Comparison of ENCODE assay signal across 8 cellular contexts in the genomic region with DNA sequence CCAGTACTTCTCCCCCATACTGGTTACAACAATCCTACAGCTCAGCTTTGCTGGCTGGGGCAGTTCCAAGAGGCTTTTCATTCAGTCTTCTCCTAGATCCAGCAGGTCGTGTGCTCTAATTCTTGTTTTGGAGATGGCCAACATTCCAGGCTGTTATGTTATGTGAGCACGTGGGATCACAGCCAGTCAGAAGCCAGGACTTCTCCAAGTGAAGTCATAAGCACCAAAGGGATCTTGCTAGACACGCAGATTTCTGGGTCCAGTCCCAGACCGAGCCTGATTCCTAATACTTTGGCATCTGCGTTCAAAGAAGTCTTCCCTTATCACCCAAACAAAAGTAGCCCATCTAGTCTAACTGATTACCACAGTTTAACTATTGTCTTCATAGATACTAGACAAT. TPM values are rescaled to one million over a fixed set of nuclear protein-coding genes. Genes with fewer than 3 reads are reported as not detected.
DNase-seq lines count a peak whose midpoint lies in the region; ATAC-seq and TF ChIP-seq lines count a peak whose summit lies in the region.

No MANE protein-coding gene starts in this region.

- H3K9me3 Mint-ChIP-seq in Calu3 (ENCODE audit: low read depth, unreplicated experiment): no peaks in the 10 kb centered on the region

- H3K27me3 ChIP-seq in Loucy (ENCODE audit: insufficient read depth, low read length, poor library complexity, severe bottlenecking) (peaks cover 4% of the 10 kb centered on the region), right lobe of liver (no peaks in the 10 kb centered on the region), thoracic aorta (replicated peaks; ENCODE audit: insufficient read depth) (no peaks in the 10 kb centered on the region)

- H3K4me3 Mint-ChIP-seq in Calu3 (ENCODE audit: low read depth, unreplicated experiment): peak overlapping the region; percentile 80

- H3K4me3 ChIP-seq in Loucy (ENCODE audit: low read length, poor library complexity, severe bottlenecking) (peak overlapping the region; percentile 74), right lobe of liver (no peak overlapping the region), thoracic aorta (peak overlapping the region; percentile 84)

- H3K9me3 ChIP-seq in Loucy (ENCODE audit: insufficient read depth, low read depth, low read length) (no peaks in the 10 kb centered on the region), right lobe of liver (no peaks in the 10 kb centered on the region), thoracic aorta (no peaks in the 10 kb centered on the region)

- CTCF ChIA-PET in Calu3 (lab: Charles Lee): interaction anchor here (0.6 to 1.8 kb wide), 2 partner anchors 45 to 71 kb away, joined by 4 read pairs; no protein-coding TSS in a partner anchor

- peak overlapping the region; percentile 93 for H3K27ac ChIP-seq in caudate nucleus (ENCODE audit: low read depth, low read length)
- H3K27ac ChIP-seq in right lobe of liver: peak overlapping the region in 2 of 3 donors; percentile 93 to 95
- H3K27ac ChIP-seq in thoracic aorta: peak overlapping the region; percentile 94 to 95

- H4K20me1 ChIP-seq in Loucy (ENCODE audit: insufficient read depth, low read length, poor library complexity, severe bottlenecking): peaks cover 23% of the 10 kb centered on the region

- peaks cover 31% of the 10 kb centered on the region for H3K4me1 Mint-ChIP-seq in Calu3 (ENCODE audit: low read depth, unreplicated experiment)

- peak overlapping the region; percentile 97 for H3K27ac Mint-ChIP-seq in Calu3 (ENCODE audit: unreplicated experiment)

- peaks cover 53% of the 10 kb centered on the region for H3K36me3 Mint-ChIP-seq in Calu3 (ENCODE audit: insufficient read depth, unreplicated experiment)

- H2AFZ ChIP-seq in Loucy (ENCODE audit: low read length): no peak overlapping the region

- no peaks in the 10 kb centered on the region for H3K9me2 ChIP-seq in Loucy (replicated peaks; ENCODE audit: low read depth, low read length)

- no peaks in the 10 kb centered on the region for H3K27me3 Mint-ChIP-seq in Calu3 (ENCODE audit: unreplicated experiment)

- WGBS in right lobe of liver (ENCODE audit: insufficient coverage, low coverage, low lambda C conversion rate, missing lambda C conversion rate): 52% methylated on average over 4 of the region's 5 CpGs

- TF ChIP-seq CTCF in Calu3 (IDR thresholded peaks at IDR 0.05; ENCODE audit: unreplicated experiment) (no peak), Loucy (conservative IDR thresholded peaks at IDR 0.05; ENCODE audit: low read length) (no peak), right lobe of liver (IDR thresholded peaks at IDR 0.05) (no peak), thoracic aorta (IDR thresholded peaks at IDR 0.05) (no peak)

- no peak for TF ChIP-seq POLR2A in right lobe of liver (IDR thresholded peaks at IDR 0.05)

- H3K4me1 ChIP-seq in Loucy (ENCODE audit: insufficient read depth, low read length, poor library complexity, severe bottlenecking): peaks cover 10% of the 10 kb centered on the region
- peaks cover 0 to 33% (median 13%) of the 10 kb centered on the region in 4 donors for H3K4me1 ChIP-seq in right lobe of liver
- H3K4me1 ChIP-seq in thoracic aorta (ENCODE audit: control insufficient read depth in 1 of 2, low read depth in 2 of 2): peaks cover 13 to 35% of the 10 kb centered on the region in 2 donors

- peak; percentile 12 for DNase-seq in Calu3
- peak in 1 of 61 donors; percentile 8 for DNase-seq in caudate nucleus (lab: John Stamatoyannopoulos, UW)
- no peak for DNase-seq in right lobe of liver
- DNase-seq in thoracic aorta (ENCODE audit: low spot score): peak; percentile 68
- DNase-seq in NCI-H345 (lab: John Stamatoyannopoulos, UW): no peak
- DNase-seq in SHP77 treated with DMSO at 0.1 percent for 48 hours (lab: John Stamatoyannopoulos, UW): no peak

- ATAC-seq in right lobe of liver: no peak
- ATAC-seq in thoracic aorta (ENCODE audit: insufficient number of reproducible peaks, low FRiP score, low read depth): peak; percentile 40
- no peak for ATAC-seq in HG03045 (IDR thresholded peaks at IDR 0.05; ENCODE audit: unreplicated experiment)

- intact Hi-C loops in Calu3 (cut with micrococcal nuclease; ENCODE audit: unreplicated experiment): no loop called here
- intact Hi-C loops in right lobe of liver (cut with DNase I): no loop called here

- BruUV-seq in Calu3 (replicated peaks; lab: Mats Ljungman, UMichigan): TSS peak; percentile 77

- H3F3A ChIP-seq in Loucy (ENCODE audit: low read depth): no peaks in the 10 kb centered on the region

- H3K36me3 ChIP-seq in Loucy (ENCODE audit: insufficient read depth, low read length): no peaks in the 10 kb centered on the region
- no peaks in the 10 kb centered on the region for H3K36me3 ChIP-seq in right lobe of liver
- H3K36me3 ChIP-seq in thoracic aorta: no peaks in the 10 kb centered on the region

- peak overlapping the region; percentile 72 for H3K9ac ChIP-seq in Loucy (ENCODE audit: low read depth, low read length, poor library complexity, severe bottlenecking)

- H3K79me2 ChIP-seq in Loucy (ENCODE audit: insufficient read depth, low read length): peaks cover 43% of the 10 kb centered on the region

- peak overlapping the region; percentile 70 for H3K4me2 ChIP-seq in Loucy (ENCODE audit: low read depth, low read length, poor library complexity, severe bottlenecking)

RNA-seq across cellular contexts. Expression of a gene that starts 1.4 kb away (rescaled TPM):
- total RNA-seq in Calu3 (2022) (317 and 339 TPM in 2 replicates), right lobe of liver (10 to 100 TPM; 58.2 to 85.7 (median 73.0) TPM), thoracic aorta (100 to 1,000 TPM in 1 of 2 donors, 10 to 100 TPM in 1; 99.8 to 129 TPM)

Comparison
In these comparisons a context has a peak if more than half of its experiments do, and no peak if none do; other contexts are left out.
1. DNase-seq: peak in Calu3 (single experiment) and thoracic aorta (single experiment); none in right lobe of liver (0 of 3), NCI-H345 (single experiment) and SHP77 treated with DMSO at 0.1 percent for 48 hours (single experiment).
2. H3K4me3 ChIP-seq: peak in Loucy (single experiment) and thoracic aorta (single experiment); none in right lobe of liver (0 of 3).
3. Peak in every context shown above with its lines, with median percentiles within 50 percentile points of each other: H3K27ac ChIP-seq.